8 cellular contexts compared by ENCODE assay signal in the genomic region with DNA sequence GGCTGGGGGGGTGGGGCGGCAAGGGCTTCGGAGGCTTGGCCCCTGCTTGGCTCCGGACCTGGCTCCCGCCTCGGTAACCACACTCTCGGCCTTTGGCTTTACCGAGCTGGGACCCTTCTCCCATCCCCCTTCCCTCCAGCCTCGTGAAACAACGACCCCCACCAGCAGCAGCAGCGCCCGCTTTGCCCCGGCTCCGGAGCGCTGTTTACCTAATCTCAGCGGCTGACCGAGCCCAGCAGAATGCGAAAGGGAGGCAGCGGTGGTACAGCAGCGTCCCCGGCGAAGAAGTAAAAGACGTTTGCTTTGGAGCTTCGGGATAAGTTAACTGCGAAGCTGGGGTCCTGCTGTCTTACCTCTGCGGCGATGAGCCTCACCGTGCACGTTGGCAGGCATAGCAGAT. TPM values are rescaled to one million over a fixed set of nuclear protein-coding genes. Genes with fewer than 3 reads are reported as not detected.
DNase-seq lines count a peak whose midpoint lies in the region; ATAC-seq and TF ChIP-seq lines count a peak whose summit lies in the region.

No MANE protein-coding gene starts in this region.

- peaks cover 0 to 41% (median 24%) of the 10 kb centered on the region in 12 donors for H3K4me1 ChIP-seq in heart left ventricle
- peaks cover 2% of the 10 kb centered on the region for H3K4me1 ChIP-seq in parathyroid adenoma

- TF ChIP-seq POLR2A in heart left ventricle (IDR thresholded peaks at IDR 0.05): no peak

- no peaks in the 10 kb centered on the region for H3K9me3 Mint-ChIP-seq in activated T-cell treated with anti-CD3 and anti-CD28 coated beads, Interleukin-2, amount 50 U/mL, for 4 hours

- ATAC-seq in activated T-cell treated with anti-CD3 and anti-CD28 coated beads, Interleukin-2, amount 50 U/mL, for 4 hours: no peak
- ATAC-seq in heart left ventricle (no peak), HG03039 (IDR thresholded peaks at IDR 0.05; ENCODE audit: unreplicated experiment) (no peak), GM19351 (IDR thresholded peaks at IDR 0.05; ENCODE audit: unreplicated experiment) (no peak), HG02840 (IDR thresholded peaks at IDR 0.05; ENCODE audit: low FRiP score, unreplicated experiment) (no peak)

- H3K27me3 Mint-ChIP-seq in activated T-cell treated with anti-CD3 and anti-CD28 coated beads, Interleukin-2, amount 50 U/mL, for 4 hours (ENCODE audit: low read depth): peaks cover 63% of the 10 kb centered on the region

- H2AFZ ChIP-seq in parathyroid adenoma: peak overlapping the region; percentile 82

- H3K27me3 ChIP-seq in heart left ventricle: peaks cover 0 to 28% (median 0%) of the 10 kb centered on the region in 9 donors
- H3K27me3 ChIP-seq in parathyroid adenoma (ENCODE audit: control insufficient read depth, insufficient read depth, low read length): no peaks in the 10 kb centered on the region

- 0% methylated on average over 19 to 28 of the region's 28 CpGs for WGBS in heart left ventricle, 4 donors

- peak overlapping the region; percentile 44 to 97 (median 71) for H3K4me3 ChIP-seq in heart left ventricle
- H3K4me3 ChIP-seq in parathyroid adenoma (ENCODE audit: low read depth, low read length): peak overlapping the region; percentile 39

- H3K4me3 Mint-ChIP-seq in activated T-cell treated with anti-CD3 and anti-CD28 coated beads, Interleukin-2, amount 50 U/mL, for 4 hours: peak overlapping the region; percentile 60

- H3K9ac ChIP-seq in parathyroid adenoma: no peak overlapping the region

- H3K9me3 ChIP-seq in heart left ventricle (no peaks in the 10 kb centered on the region), parathyroid adenoma (ENCODE audit: control insufficient read depth, low read length) (no peaks in the 10 kb centered on the region)

- H3K27ac ChIP-seq in heart left ventricle (peak overlapping the region in 11 of 12 donors; percentile 57 to 92 (median 88)), parathyroid adenoma (peak overlapping the region; percentile 53)

- peaks cover 19% of the 10 kb centered on the region for H3K4me1 Mint-ChIP-seq in activated T-cell treated with anti-CD3 and anti-CD28 coated beads, Interleukin-2, amount 50 U/mL, for 4 hours (ENCODE audit: low read depth)

- peak overlapping the region; percentile 85 for H3K4me2 ChIP-seq in parathyroid adenoma (ENCODE audit: low read length)

- H3K36me3 ChIP-seq in heart left ventricle (no peaks in the 10 kb centered on the region), parathyroid adenoma (ENCODE audit: control insufficient read depth, insufficient read depth, low read length) (no peaks in the 10 kb centered on the region)

- DNase-seq in stimulated activated CD4-positive, alpha-beta T cell treated with anti-CD3 and anti-CD28 coated beads, Interleukin-1b, Interleukin-23, amount 100 ng/mL, for 48 hours: peak; percentile 3
- no peak for DNase-seq in stimulated activated CD4-positive, alpha-beta T cell treated with anti-CD3 and anti-CD28 coated beads, Interleukin-2, amount 100 ng/mL, for 48 hours
- no peak for DNase-seq in activated T-cell treated with anti-CD3 and anti-CD28 coated beads, Interleukin-2, amount 50 U/mL, for 4 hours
- DNase-seq in heart left ventricle: peak in 3 of 5 donors; percentile 29 to 36 (median 29)

- no peaks in the 10 kb centered on the region for H3K36me3 Mint-ChIP-seq in activated T-cell treated with anti-CD3 and anti-CD28 coated beads, Interleukin-2, amount 50 U/mL, for 4 hours (ENCODE audit: insufficient read depth)

- H3K79me2 ChIP-seq in parathyroid adenoma: no peaks in the 10 kb centered on the region

- intact Hi-C loops in heart left ventricle (cut with DNase I): loop anchor here (2.0 to 10.0 kb wide), 20 partner anchors 70 to 1103 kb away; no protein-coding TSS in a partner anchor

- TF ChIP-seq CTCF in heart left ventricle (IDR thresholded peaks at IDR 0.05): peak in 1 of 12 donors; percentile 13
- TF ChIP-seq CTCF in parathyroid adenoma (IDR thresholded peaks at IDR 0.05): no peak

RNA-seq across cellular contexts. Expression of a gene that starts 2.0 kb away (rescaled TPM):
- 1 to 10 TPM in 2 of 3 donors, under 1 TPM in 1; 0.73 to 2.2 (median 1.0) TPM for total RNA-seq in activated T-cell treated with anti-CD3 and anti-CD28 coated beads, Interleukin-2, amount 50 U/mL, for 4 hours
- total RNA-seq in heart left ventricle: 100 to 1,000 TPM in 8 of 9 donors, 10 to 100 TPM in 1; 92.9 to 211 (median 132) TPM
- polyA plus RNA-seq in heart left ventricle: 10 to 100 TPM; 31.2 to 74.6 TPM

Comparison
In these comparisons a context has a peak if more than half of its experiments do, and no peak if none do; other contexts are left out.
1. DNase-seq: peak in stimulated activated CD4-positive, alpha-beta T cell treated with anti-CD3 and anti-CD28 coated beads, Interleukin-1b, Interleukin-23, amount 100 ng/mL, for 48 hours (single experiment) and heart left ventricle (3 of 5); none in stimulated activated CD4-positive, alpha-beta T cell treated with anti-CD3 and anti-CD28 coated beads, Interleukin-2, amount 100 ng/mL, for 48 hours (0 of 2) and activated T-cell treated with anti-CD3 and anti-CD28 coated beads, Interleukin-2, amount 50 U/mL, for 4 hours (single experiment).
2. RNA of a gene that starts 2.0 kb away (total RNA-seq): 92.9 to 211 TPM in heart left ventricle; 0.73 to 2.2 TPM in activated T-cell treated with anti-CD3 and anti-CD28 coated beads, Interleukin-2, amount 50 U/mL, for 4 hours; every median in the first group is over 10 times any median in the second.